In the genomic region with DNA sequence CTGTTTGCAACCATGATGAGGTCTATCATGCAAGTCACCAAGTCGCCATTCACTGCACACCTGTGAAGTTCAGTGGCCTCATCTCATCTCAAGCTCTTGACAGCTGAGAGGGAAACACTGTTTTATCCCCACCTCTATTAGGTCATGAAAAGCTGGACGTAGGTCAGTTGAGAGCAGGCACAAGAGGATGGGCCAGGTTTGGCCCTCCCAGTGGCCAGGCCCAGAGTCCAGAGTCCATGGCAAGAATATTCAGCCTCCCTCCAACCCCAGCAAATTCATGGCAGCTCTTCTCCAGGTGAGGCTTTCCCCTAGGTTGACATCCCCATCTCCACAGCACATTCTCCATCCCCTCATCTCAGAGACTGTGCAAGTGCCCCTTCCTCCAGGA, we compare ENCODE assay signal across 2 cellular contexts.
TF ChIP-seq lines count a peak whose summit lies in the region.

No MANE protein-coding gene starts in this region.

TF ChIP-seq in H1, 55 proteins besides CTCF, POLR2A, EP300 and RAD21:
- TF ChIP-seq POU5F1 (IDR thresholded peaks at IDR 0.05; ENCODE audit: low read depth, low read length) (no peak), FOSL1 (IDR thresholded peaks at IDR 0.05; ENCODE audit: insufficient read depth, low read depth, low read length) (no peak), GTF2F1 (IDR thresholded peaks at IDR 0.05; ENCODE audit: borderline replicate concordance, low read depth, low read length) (no peak), ZNF274 (IDR thresholded peaks at IDR 0.05; ENCODE audit: borderline replicate concordance, extremely low read depth, low read length) (no peak), GABPA (IDR thresholded peaks at IDR 0.05; ENCODE audit: borderline replicate concordance, insufficient read depth, low read length) (no peak), PHF8 (conservative IDR thresholded peaks at IDR 0.05; ENCODE audit: low read depth, low read length) (no peak), SUZ12 (IDR thresholded peaks at IDR 0.05; ENCODE audit: low read length) (no peak), CREB1 (IDR thresholded peaks at IDR 0.05) (no peak), TBP (IDR thresholded peaks at IDR 0.05; ENCODE audit: low read depth, low read length) (no peak), SAP30 (IDR thresholded peaks at IDR 0.05; ENCODE audit: insufficient read depth, insufficient replicate concordance, low read length) (no peak), RNF2 (IDR thresholded peaks at IDR 0.05; ENCODE audit: borderline replicate concordance, low read depth, low read length, missing control alignments, poor library complexity, severe bottlenecking) (no peak), CHD2 (IDR thresholded peaks at IDR 0.05; ENCODE audit: low read length) (no peak)
- TF ChIP-seq, protein P1, sequence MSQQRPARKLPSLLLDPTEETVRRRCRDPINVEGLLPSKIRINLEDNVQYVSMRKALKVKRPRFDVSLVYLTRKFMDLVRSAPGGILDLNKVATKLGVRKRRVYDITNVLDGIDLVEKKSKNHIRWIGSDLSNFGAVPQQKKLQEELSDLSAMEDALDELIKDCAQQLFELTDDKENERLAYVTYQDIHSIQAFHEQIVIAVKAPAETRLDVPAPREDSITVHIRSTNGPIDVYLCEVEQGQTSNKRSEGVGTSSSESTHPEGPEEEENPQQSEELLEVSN (IDR thresholded peaks at IDR 0.05), result no peak
- TF ChIP-seq, protein P2, sequence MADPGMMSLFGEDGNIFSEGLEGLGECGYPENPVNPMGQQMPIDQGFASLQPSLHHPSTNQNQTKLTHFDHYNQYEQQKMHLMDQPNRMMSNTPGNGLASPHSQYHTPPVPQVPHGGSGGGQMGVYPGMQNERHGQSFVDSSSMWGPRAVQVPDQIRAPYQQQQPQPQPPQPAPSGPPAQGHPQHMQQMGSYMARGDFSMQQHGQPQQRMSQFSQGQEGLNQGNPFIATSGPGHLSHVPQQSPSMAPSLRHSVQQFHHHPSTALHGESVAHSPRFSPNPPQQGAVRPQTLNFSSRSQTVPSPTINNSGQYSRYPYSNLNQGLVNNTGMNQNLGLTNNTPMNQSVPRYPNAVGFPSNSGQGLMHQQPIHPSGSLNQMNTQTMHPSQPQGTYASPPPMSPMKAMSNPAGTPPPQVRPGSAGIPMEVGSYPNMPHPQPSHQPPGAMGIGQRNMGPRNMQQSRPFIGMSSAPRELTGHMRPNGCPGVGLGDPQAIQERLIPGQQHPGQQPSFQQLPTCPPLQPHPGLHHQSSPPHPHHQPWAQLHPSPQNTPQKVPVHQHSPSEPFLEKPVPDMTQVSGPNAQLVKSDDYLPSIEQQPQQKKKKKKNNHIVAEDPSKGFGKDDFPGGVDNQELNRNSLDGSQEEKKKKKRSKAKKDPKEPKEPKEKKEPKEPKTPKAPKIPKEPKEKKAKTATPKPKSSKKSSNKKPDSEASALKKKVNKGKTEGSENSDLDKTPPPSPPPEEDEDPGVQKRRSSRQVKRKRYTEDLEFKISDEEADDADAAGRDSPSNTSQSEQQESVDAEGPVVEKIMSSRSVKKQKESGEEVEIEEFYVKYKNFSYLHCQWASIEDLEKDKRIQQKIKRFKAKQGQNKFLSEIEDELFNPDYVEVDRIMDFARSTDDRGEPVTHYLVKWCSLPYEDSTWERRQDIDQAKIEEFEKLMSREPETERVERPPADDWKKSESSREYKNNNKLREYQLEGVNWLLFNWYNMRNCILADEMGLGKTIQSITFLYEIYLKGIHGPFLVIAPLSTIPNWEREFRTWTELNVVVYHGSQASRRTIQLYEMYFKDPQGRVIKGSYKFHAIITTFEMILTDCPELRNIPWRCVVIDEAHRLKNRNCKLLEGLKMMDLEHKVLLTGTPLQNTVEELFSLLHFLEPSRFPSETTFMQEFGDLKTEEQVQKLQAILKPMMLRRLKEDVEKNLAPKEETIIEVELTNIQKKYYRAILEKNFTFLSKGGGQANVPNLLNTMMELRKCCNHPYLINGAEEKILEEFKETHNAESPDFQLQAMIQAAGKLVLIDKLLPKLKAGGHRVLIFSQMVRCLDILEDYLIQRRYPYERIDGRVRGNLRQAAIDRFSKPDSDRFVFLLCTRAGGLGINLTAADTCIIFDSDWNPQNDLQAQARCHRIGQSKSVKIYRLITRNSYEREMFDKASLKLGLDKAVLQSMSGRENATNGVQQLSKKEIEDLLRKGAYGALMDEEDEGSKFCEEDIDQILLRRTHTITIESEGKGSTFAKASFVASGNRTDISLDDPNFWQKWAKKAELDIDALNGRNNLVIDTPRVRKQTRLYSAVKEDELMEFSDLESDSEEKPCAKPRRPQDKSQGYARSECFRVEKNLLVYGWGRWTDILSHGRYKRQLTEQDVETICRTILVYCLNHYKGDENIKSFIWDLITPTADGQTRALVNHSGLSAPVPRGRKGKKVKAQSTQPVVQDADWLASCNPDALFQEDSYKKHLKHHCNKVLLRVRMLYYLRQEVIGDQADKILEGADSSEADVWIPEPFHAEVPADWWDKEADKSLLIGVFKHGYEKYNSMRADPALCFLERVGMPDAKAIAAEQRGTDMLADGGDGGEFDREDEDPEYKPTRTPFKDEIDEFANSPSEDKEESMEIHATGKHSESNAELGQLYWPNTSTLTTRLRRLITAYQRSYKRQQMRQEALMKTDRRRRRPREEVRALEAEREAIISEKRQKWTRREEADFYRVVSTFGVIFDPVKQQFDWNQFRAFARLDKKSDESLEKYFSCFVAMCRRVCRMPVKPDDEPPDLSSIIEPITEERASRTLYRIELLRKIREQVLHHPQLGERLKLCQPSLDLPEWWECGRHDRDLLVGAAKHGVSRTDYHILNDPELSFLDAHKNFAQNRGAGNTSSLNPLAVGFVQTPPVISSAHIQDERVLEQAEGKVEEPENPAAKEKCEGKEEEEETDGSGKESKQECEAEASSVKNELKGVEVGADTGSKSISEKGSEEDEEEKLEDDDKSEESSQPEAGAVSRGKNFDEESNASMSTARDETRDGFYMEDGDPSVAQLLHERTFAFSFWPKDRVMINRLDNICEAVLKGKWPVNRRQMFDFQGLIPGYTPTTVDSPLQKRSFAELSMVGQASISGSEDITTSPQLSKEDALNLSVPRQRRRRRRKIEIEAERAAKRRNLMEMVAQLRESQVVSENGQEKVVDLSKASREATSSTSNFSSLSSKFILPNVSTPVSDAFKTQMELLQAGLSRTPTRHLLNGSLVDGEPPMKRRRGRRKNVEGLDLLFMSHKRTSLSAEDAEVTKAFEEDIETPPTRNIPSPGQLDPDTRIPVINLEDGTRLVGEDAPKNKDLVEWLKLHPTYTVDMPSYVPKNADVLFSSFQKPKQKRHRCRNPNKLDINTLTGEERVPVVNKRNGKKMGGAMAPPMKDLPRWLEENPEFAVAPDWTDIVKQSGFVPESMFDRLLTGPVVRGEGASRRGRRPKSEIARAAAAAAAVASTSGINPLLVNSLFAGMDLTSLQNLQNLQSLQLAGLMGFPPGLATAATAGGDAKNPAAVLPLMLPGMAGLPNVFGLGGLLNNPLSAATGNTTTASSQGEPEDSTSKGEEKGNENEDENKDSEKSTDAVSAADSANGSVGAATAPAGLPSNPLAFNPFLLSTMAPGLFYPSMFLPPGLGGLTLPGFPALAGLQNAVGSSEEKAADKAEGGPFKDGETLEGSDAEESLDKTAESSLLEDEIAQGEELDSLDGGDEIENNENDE (IDR thresholded peaks at IDR 0.05; ENCODE audit: insufficient replicate concordance, low read length), result no peak
- TF ChIP-seq, protein P3, sequence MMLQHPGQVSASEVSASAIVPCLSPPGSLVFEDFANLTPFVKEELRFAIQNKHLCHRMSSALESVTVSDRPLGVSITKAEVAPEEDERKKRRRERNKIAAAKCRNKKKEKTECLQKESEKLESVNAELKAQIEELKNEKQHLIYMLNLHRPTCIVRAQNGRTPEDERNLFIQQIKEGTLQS (IDR thresholded peaks at IDR 0.05; ENCODE audit: insufficient read depth, low read depth, low read length), result no peak

TF ChIP-seq in HepG2, 621 proteins besides CTCF, POLR2A, EP300 and RAD21:
- TF ChIP-seq KAT8 (CRISPR knock-in tag; IDR thresholded peaks at IDR 0.05) (no peak), ZNF333 (CRISPR knock-in tag; IDR thresholded peaks at IDR 0.05; ENCODE audit: borderline replicate concordance) (no peak), RFX1 (IDR thresholded peaks at IDR 0.05) (no peak), HNF4A (CRISPR knock-in tag; IDR thresholded peaks at IDR 0.05) (peak; percentile 29; the same call in 1 of the 2 replicates)
- TF ChIP-seq, protein P4, sequence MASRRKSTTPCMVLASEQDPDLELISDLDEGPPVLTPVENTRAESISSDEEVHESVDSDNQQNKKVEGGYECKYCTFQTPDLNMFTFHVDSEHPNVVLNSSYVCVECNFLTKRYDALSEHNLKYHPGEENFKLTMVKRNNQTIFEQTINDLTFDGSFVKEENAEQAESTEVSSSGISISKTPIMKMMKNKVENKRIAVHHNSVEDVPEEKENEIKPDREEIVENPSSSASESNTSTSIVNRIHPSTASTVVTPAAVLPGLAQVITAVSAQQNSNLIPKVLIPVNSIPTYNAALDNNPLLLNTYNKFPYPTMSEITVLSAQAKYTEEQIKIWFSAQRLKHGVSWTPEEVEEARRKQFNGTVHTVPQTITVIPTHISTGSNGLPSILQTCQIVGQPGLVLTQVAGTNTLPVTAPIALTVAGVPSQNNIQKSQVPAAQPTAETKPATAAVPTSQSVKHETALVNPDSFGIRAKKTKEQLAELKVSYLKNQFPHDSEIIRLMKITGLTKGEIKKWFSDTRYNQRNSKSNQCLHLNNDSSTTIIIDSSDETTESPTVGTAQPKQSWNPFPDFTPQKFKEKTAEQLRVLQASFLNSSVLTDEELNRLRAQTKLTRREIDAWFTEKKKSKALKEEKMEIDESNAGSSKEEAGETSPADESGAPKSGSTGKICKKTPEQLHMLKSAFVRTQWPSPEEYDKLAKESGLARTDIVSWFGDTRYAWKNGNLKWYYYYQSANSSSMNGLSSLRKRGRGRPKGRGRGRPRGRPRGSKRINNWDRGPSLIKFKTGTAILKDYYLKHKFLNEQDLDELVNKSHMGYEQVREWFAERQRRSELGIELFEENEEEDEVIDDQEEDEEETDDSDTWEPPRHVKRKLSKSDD (CRISPR knock-in tag; IDR thresholded peaks at IDR 0.05; ENCODE audit: low read depth), result no peak
